Comparison of ENCODE assay signal across 9 cellular contexts in the genomic region with DNA sequence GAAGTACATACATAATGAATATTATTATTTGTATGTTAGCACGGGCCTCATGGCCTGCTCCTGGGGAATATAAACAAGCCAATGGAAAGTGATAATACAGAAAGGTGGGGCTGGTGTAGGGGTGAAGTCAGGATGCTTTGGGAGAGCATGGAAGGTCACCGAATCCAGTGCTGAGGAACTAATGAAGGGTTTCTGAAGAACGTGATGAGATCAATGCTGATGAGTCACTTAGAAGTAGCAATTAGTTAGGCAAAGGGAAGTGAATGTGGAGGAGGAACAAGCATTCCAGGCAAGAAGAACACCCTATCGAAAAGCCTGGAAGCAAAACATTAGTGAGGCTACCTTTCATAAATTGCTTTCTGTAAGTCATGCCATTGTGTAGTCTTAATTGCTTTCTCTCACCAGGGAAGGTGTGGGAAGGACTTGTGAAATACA. TPM values are rescaled to one million over a fixed set of nuclear protein-coding genes. Genes with fewer than 3 reads are reported as not detected.
A peak's percentile ranks its signal among the peaks of the same experiment; 100 is the strongest.
DNase-seq lines count a peak whose midpoint lies in the region; ATAC-seq, FAIRE-seq and TF ChIP-seq lines count a peak whose summit lies in the region.
"Had no signal": no experiment of that assay in that cellular context is flagged by ENCODE, and none has a peak within 500 bp of the region (broad histone marks: within the 10 kb centered on the region; RNA-seq: fewer than 3 reads in every experiment).

No MANE protein-coding gene starts in this region.

- no peak overlapping the region for H4K5ac ChIP-seq in H1 (ENCODE audit: insufficient read length, low read depth, low read length)

- TF ChIP-seq RAD21 in H1 (IDR thresholded peaks at IDR 0.05 in 1 of 2, conservative IDR thresholded peaks at IDR 0.05 in 1 of 2; ENCODE audit: low read depth in 2 of 2, low read length in 2 of 2) = no peak

- no peak for TF ChIP-seq EP300 in H1 (IDR thresholded peaks at IDR 0.05; ENCODE audit: borderline replicate concordance in 1 of 2, low read depth in 2 of 2, low read length in 2 of 2)

- POLR2A ChIA-PET in H1 (lab: Charles Lee; ENCODE audit: partially characterized antibody) = no interaction called here

- no peak for FAIRE-seq in H1 (lab: Jason Lieb, UNC)

- H3K9ac ChIP-seq in H1 (replicated peaks in 1 of 4; ENCODE audit: extremely low read depth in 1 of 4, low read depth in 3 of 4, low read length in 3 of 4) = no peak overlapping the region

- no peaks in the 10 kb centered on the region for H3K79me2 ChIP-seq in H1 (ENCODE audit: control insufficient read depth in 1 of 2, insufficient read depth in 2 of 2, low read length in 2 of 2)

- H3K9me3 ChIP-seq in H1 (ENCODE audit: insufficient read depth in 2 of 2, low read depth in 1 of 2, low read length in 1 of 2) (no peaks in the 10 kb centered on the region), neutrophil (no peaks in the 10 kb centered on the region)

- H3K4me1 ChIP-seq in H1 (replicated peaks in 1 of 4; ENCODE audit: control insufficient read depth in 3 of 4, insufficient read depth in 4 of 4, low read length in 3 of 4) (peaks cover 0 to 9% (median 5%) of the 10 kb centered on the region in 4 experiments; a peak in 4 of 7 replicates), neutrophil (ENCODE audit: control insufficient read depth in 1 of 2, insufficient read depth in 1 of 2, low read depth in 1 of 2, low read length in 1 of 2) (peaks cover 97 to 100% of the 10 kb centered on the region in 2 experiments)

- no peak overlapping the region for H3K4ac ChIP-seq in H1 (replicated peaks; ENCODE audit: insufficient read length, low read depth, low read length)

- ATAC-seq in HG03378 (IDR thresholded peaks at IDR 0.05; ENCODE audit: unreplicated experiment) (no peak), GM21529 (IDR thresholded peaks at IDR 0.05; ENCODE audit: unreplicated experiment) (no peak)

- no peak overlapping the region for H2BK15ac ChIP-seq in H1 (ENCODE audit: low read length)

- H2BK120ac ChIP-seq in H1 (replicated peaks; ENCODE audit: low read depth, low read length) = no peak overlapping the region

- TF ChIP-seq CTCF in H1 (IDR thresholded peaks at IDR 0.05; ENCODE audit: control extremely low read depth in 1 of 3, insufficient read depth in 1 of 3, low read depth in 1 of 3, low read length in 3 of 3) = no peak
- no peak for TF ChIP-seq CTCF in neutrophil (IDR thresholded peaks at IDR 0.05)

- no peak for TF ChIP-seq POLR2A in H1 (IDR thresholded peaks at IDR 0.05; ENCODE audit: control extremely low read depth in 1 of 2, low read depth in 2 of 2, low read length in 2 of 2)

- H3K23ac ChIP-seq in H1 (ENCODE audit: insufficient read length) = no peak overlapping the region

- H2BK20ac ChIP-seq in H1 (ENCODE audit: low read length) = no peak overlapping the region

- no peaks in the 10 kb centered on the region for H3K23me2 ChIP-seq in H1 (ENCODE audit: low read depth, low read length)

- 0 out of 2 replicates have a peak overlapping the region, but pooled peaks have one; percentile 11 for H2BK5ac ChIP-seq in H1 (ENCODE audit: low read depth, low read length)

- H3K18ac ChIP-seq in H1 (ENCODE audit: extremely low read depth, low read length) = no peak overlapping the region

- H3K27ac ChIP-seq in H1 (ENCODE audit: low read depth, low read length) (no peak overlapping the region), neutrophil (peak overlapping the region; percentile 81)

- WGBS in H1 (ENCODE audit: extremely low coverage in 1 of 2, insufficient coverage in 1 of 2, insufficient read length in 1 of 2, insufficient replicate concordance in 2 of 2, low coverage in 1 of 2, low lambda C conversion rate in 2 of 2, missing lambda C conversion rate in 1 of 2), 2 experiments = 78% methylated on average over 4 of the region's 4 CpGs; no CpG with 5 or more reads in 1 of the 2 experiments

- H2AFZ ChIP-seq in H1 (ENCODE audit: low read length) = peak overlapping the region; percentile 61

- no peak overlapping the region for H4K91ac ChIP-seq in H1 (replicated peaks; ENCODE audit: insufficient read length, low read length)

- CTCF ChIA-PET in H1 (lab: Charles Lee; ENCODE audit: partially characterized antibody) = interaction anchor here (1.5 kb wide), 1 partner anchor 46 kb away, joined by 7 read pairs; no protein-coding TSS in a partner anchor

- H2AK5ac ChIP-seq in H1 (ENCODE audit: low read depth, low read length) = no peak overlapping the region

- H3K4me3 ChIP-seq in H1 (ENCODE audit: extremely low read depth in 1 of 4, insufficient read depth in 2 of 4, low read depth in 3 of 4, low read length in 4 of 4) (no peak overlapping the region), neutrophil (ENCODE audit: low read depth in 1 of 2, low read length in 1 of 2) (peak overlapping the region; percentile 50 to 59)

- peak overlapping the region; percentile 35 for H2BK12ac ChIP-seq in H1 (ENCODE audit: low read depth, low read length)

- H3K36me3 ChIP-seq in H1 (ENCODE audit: control insufficient read depth in 2 of 4, insufficient read depth in 4 of 4, low read length in 3 of 4) (no peaks in the 10 kb centered on the region), neutrophil (peaks cover 6% of the 10 kb centered on the region)

- no peaks in the 10 kb centered on the region for H4K20me1 ChIP-seq in H1 (replicated peaks in 1 of 2; ENCODE audit: control insufficient read depth in 1 of 2, insufficient read depth in 2 of 2, low read length in 2 of 2)

- DNase-seq in Caki2 (ENCODE audit: low read depth) (peak; percentile 50), OCI-M1 (lab: John Stamatoyannopoulos, UW) (peak; percentile 55), H1 (ENCODE audit: low read depth in 1 of 2, low spot score in 2 of 2) (no peak), anterior cingulate cortex (lab: John Stamatoyannopoulos, UW) (no peak), NCI-H774 (lab: John Stamatoyannopoulos, UW) (no peak)
- DNase-seq: naive B cell had no signal

- H3K56ac ChIP-seq in H1 (replicated peaks; ENCODE audit: insufficient read length, low read depth, low read length) = no peak overlapping the region

- H3K4me2 ChIP-seq in H1 (ENCODE audit: insufficient read depth in 1 of 2, low read depth in 2 of 2, low read length in 2 of 2) = no peak overlapping the region

- no peak overlapping the region for H3K14ac ChIP-seq in H1 (ENCODE audit: insufficient read length)

- in situ Hi-C loops in Caki2 (cut with HindIII; ENCODE audit: low pct_unique_long_range_greater_than_20kb, low sequenced_read_pairs) = no loop called here

- no peaks in the 10 kb centered on the region for H3K79me1 ChIP-seq in H1 (ENCODE audit: low read depth, low read length)

- H4K8ac ChIP-seq in H1 (ENCODE audit: extremely low read depth, insufficient read depth, low read length) = no peak overlapping the region

- H3K27me3 ChIP-seq in H1 (replicated peaks in 1 of 4; ENCODE audit: control insufficient read depth in 3 of 4, extremely low read depth in 1 of 4, insufficient read depth in 3 of 4, low read length in 3 of 4) (no peaks in the 10 kb centered on the region), neutrophil (no peaks in the 10 kb centered on the region)

TF ChIP-seq in H1, 55 proteins besides CTCF, POLR2A, EP300 and RAD21:
- TF ChIP-seq NANOG (IDR thresholded peaks at IDR 0.05; ENCODE audit: insufficient read depth, low read depth, low read length, poor library complexity, severe bottlenecking) (no peak), SP2 (IDR thresholded peaks at IDR 0.05; ENCODE audit: low read length) (no peak), RBBP5 (IDR thresholded peaks at IDR 0.05; ENCODE audit: borderline replicate concordance, low read depth, low read length) (no peak), KDM1A (IDR thresholded peaks at IDR 0.05; ENCODE audit: borderline replicate concordance, low read length) (no peak), CHD2 (IDR thresholded peaks at IDR 0.05; ENCODE audit: low read length) (no peak), HDAC2 (IDR thresholded peaks at IDR 0.05; ENCODE audit: borderline replicate concordance in 1 of 2, low read depth in 2 of 2, low read length in 2 of 2) (no peak), NRF1 (IDR thresholded peaks at IDR 0.05; ENCODE audit: low read depth, low read length) (no peak), CBX8 (IDR thresholded peaks at IDR 0.05; ENCODE audit: borderline replicate concordance, low read depth, low read length) (no peak), GTF2F1 (IDR thresholded peaks at IDR 0.05; ENCODE audit: borderline replicate concordance, low read depth, low read length) (no peak), POU5F1 (IDR thresholded peaks at IDR 0.05; ENCODE audit: low read depth, low read length) (no peak), RXRA (IDR thresholded peaks at IDR 0.05; ENCODE audit: insufficient read depth, low read depth, low read length) (no peak), SP1 (IDR thresholded peaks at IDR 0.05; ENCODE audit: low read depth, low read length) (no peak)

RNA-seq across cellular contexts. Expression of a gene that starts 2.1 kb away (rescaled TPM):
- 715 and 779 TPM in 2 replicates for total RNA-seq in Caki2 (2014; rRNA removed; shearing (Covaris generic); ENCODE audit: low replicate concordance)
- 5.7 and 6.7 TPM in 2 replicates for total RNA-seq in H1 (2021; fragmentation: NEBNext Ultra II Directional; extraction: Animal tissue kit (Norgen Biotek cat#: 25700))
- polyA plus RNA-seq in H1 (2011; rRNA removed) = 0.50 and 0.71 TPM in 2 replicates
- polyA plus RNA-seq in H1 (2011; cell fraction: cytosol; rRNA removed) = 1.5 TPM
- 0.23 TPM for polyA plus RNA-seq in H1 (2011; cell fraction: nucleus; rRNA removed)
- 1.5 to 5.3 TPM (median 2.6 TPM) in 4 replicates for polyA plus RNA-seq in H1 (2012, experiment 1 of 2)
- polyA plus RNA-seq in H1 (2012, experiment 2 of 2) = 0.62 TPM
- 12.3 TPM for polyA plus RNA-seq in H1 (2013, experiment 1 of 2)
- 12.5 TPM for polyA plus RNA-seq in H1 (2013, experiment 2 of 2)
- 1.3 and 2.0 TPM in 2 replicates for polyA minus RNA-seq in H1 (2011; rRNA and poly(A)+ RNA removed)
- 3.4 TPM for polyA minus RNA-seq in H1 (2011; cell fraction: cytosol; rRNA and poly(A)+ RNA removed)
- polyA minus RNA-seq in H1 (2011; cell fraction: nucleus; rRNA and poly(A)+ RNA removed) = 3.2 TPM

Comparison
In these comparisons a context has a peak if more than half of its experiments do, and no peak if none do; other contexts are left out.
1. DNase-seq: peak in Caki2 (single experiment) and OCI-M1 (single experiment); none in H1 (0 of 2), anterior cingulate cortex (0 of 58) and NCI-H774 (single experiment).
2. H3K4me3 ChIP-seq: peak in neutrophil (2 of 2); none in H1 (0 of 4).
3. RNA of a gene that starts 2.1 kb away (total RNA-seq): 715 to 779 TPM in Caki2; 5.7 to 6.7 TPM in H1; every median in the first group is over 10 times any median in the second.